ENCODE assay signal across 8 cellular contexts in the genomic region with DNA sequence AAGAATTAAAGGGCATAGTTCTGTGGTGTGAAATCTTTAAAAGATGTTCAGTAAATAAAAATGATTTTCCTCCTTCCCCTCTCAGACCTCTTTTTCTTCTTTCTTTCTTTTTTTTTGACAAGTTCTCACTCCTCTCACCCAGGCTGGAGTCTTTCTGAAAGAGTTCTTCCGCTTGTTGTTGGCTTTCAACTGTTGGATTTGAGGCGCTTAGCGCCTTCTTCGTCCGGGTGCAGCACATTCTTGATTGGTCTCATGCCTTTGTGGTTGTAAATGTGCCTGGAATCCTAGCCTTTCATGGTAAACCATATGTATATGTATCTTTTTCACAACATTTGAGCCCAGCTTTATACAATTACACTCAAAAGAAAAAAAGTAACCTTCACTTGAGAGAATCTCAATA. TPM values are rescaled to one million over a fixed set of nuclear protein-coding genes. Genes with fewer than 3 reads are reported as not detected.
A peak's percentile ranks its signal among the peaks of the same experiment; 100 is the strongest.
DNase-seq lines count a peak whose midpoint lies in the region; ATAC-seq and TF ChIP-seq lines count a peak whose summit lies in the region.

No MANE protein-coding gene starts in this region.

- intact Hi-C loops in A673 (cut with micrococcal nuclease; ENCODE audit: unreplicated experiment), result no loop called here

- H3K4ac ChIP-seq in mesenchymal stem cell (ENCODE audit: low read depth in 1 of 2, low read length in 2 of 2), result no peak overlapping the region

- 13% methylated on average over 2 of the region's 5 CpGs for WGBS in mesenchymal stem cell

- DNase-seq in A673 (ENCODE audit: low spot score) (peak; percentile 20), HL-60 (ENCODE audit: low read depth in 1 of 2, low spot score in 1 of 2) (peak; percentile 43 to 49), adipocyte (ENCODE audit: low read depth) (peak; percentile 28), mesenchymal stem cell (peak; percentile 31), NCI-H1092 treated with DMSO at 0.1 percent for 48 hours (lab: John Stamatoyannopoulos, UW) (no peak), amniotic stem cell (lab: John Stamatoyannopoulos, UW) (no peak)

- H2BK120ac ChIP-seq in mesenchymal stem cell (ENCODE audit: low read depth, low read length), result no peak overlapping the region

- no peaks in the 10 kb centered on the region for H3K36me3 ChIP-seq in A673 (ENCODE audit: insufficient read depth, low read length, poor library complexity, severe bottlenecking)
- peaks cover 5% of the 10 kb centered on the region for H3K36me3 ChIP-seq in adipocyte (ENCODE audit: control insufficient read depth, insufficient read depth, low read length, severe bottlenecking)
- H3K36me3 ChIP-seq in mesenchymal stem cell (ENCODE audit: control insufficient read depth in 1 of 2, insufficient read depth in 2 of 2, low read depth in 1 of 2, low read length in 2 of 2), result no peaks in the 10 kb centered on the region

- H3K4me1 ChIP-seq in A673 (ENCODE audit: insufficient read depth, low read length, poor library complexity, severe bottlenecking) (peaks cover 13% of the 10 kb centered on the region), adipocyte (ENCODE audit: control insufficient read depth, insufficient read depth, low read length) (peaks cover 8% of the 10 kb centered on the region), mesenchymal stem cell (ENCODE audit: control insufficient read depth, insufficient read depth, low read depth, low read length) (peaks cover 1% of the 10 kb centered on the region)

- H3K9me3 ChIP-seq in A673 (ENCODE audit: low read depth, low read length, poor library complexity, severe bottlenecking), result no peaks in the 10 kb centered on the region
- H3K9me3 ChIP-seq in adipocyte (ENCODE audit: control insufficient read depth, low read length), result no peaks in the 10 kb centered on the region
- H3K9me3 ChIP-seq in mesenchymal stem cell (ENCODE audit: control insufficient read depth, low read length), result no peaks in the 10 kb centered on the region

- H3K4me3 ChIP-seq in A673 (ENCODE audit: low read depth, low read length, poor library complexity, severe bottlenecking), result peak overlapping the region; percentile 75
- H3K4me3 ChIP-seq in HL-60 (replicated peaks; ENCODE audit: insufficient read depth, low read length), result peak overlapping the region; percentile 93
- H3K4me3 ChIP-seq in adipocyte (ENCODE audit: low read length), result peak overlapping the region; percentile 93
- peak overlapping the region in 1 of 2 experiments; percentile 97 for H3K4me3 ChIP-seq in mesenchymal stem cell (ENCODE audit: insufficient read depth in 1 of 2, low read depth in 1 of 2, low read length in 2 of 2)

- H3K23ac ChIP-seq in mesenchymal stem cell (ENCODE audit: low read length in 2 of 2), result no peak overlapping the region

- H3K14ac ChIP-seq in mesenchymal stem cell (ENCODE audit: low read length in 2 of 2), result no peak overlapping the region

- H3K27me3 ChIP-seq in A673 (replicated peaks; ENCODE audit: insufficient read depth, low read depth, low read length, poor library complexity) (no peaks in the 10 kb centered on the region), HL-60 (ENCODE audit: insufficient read depth, poor library complexity, severe bottlenecking) (no peaks in the 10 kb centered on the region), adipocyte (replicated peaks; ENCODE audit: control insufficient read depth, insufficient read depth, low read length) (no peaks in the 10 kb centered on the region), mesenchymal stem cell (ENCODE audit: control insufficient read depth in 1 of 2, insufficient read depth in 1 of 2, low read length in 2 of 2) (no peaks in the 10 kb centered on the region)

- H3K18ac ChIP-seq in mesenchymal stem cell (ENCODE audit: low read depth in 1 of 2, low read length in 2 of 2), result no peak overlapping the region

- BruUV-seq in A673 (replicated peaks; lab: Mats Ljungman, UMichigan), result no TSS peak

- H2BK15ac ChIP-seq in mesenchymal stem cell (ENCODE audit: low read depth, poor library complexity, severe bottlenecking), result no peak overlapping the region

- CTCF ChIA-PET in A673 (lab: Charles Lee), result no interaction called here

- H2AFZ ChIP-seq in mesenchymal stem cell (ENCODE audit: low read depth, low read length), result no peak overlapping the region

- no peak overlapping the region for H4K91ac ChIP-seq in mesenchymal stem cell (ENCODE audit: low read length)

- TF ChIP-seq CTCF in A673 (conservative IDR thresholded peaks at IDR 0.05; ENCODE audit: low read depth, low read length), result no peak
- no peak for TF ChIP-seq CTCF in HL-60 (IDR thresholded peaks at IDR 0.05; ENCODE audit: insufficient read depth, low read length)

- H3K9ac ChIP-seq in adipocyte (ENCODE audit: low read length) (peak overlapping the region; percentile 92), mesenchymal stem cell (ENCODE audit: low read length) (peak overlapping the region; percentile 96)

- H3K27ac ChIP-seq in A673 (ENCODE audit: low read depth, low read length, poor library complexity, severe bottlenecking) (peak overlapping the region; percentile 90), HL-60 (replicated peaks) (peak overlapping the region; percentile 86), mesenchymal stem cell (ENCODE audit: low read length, poor library complexity, severe bottlenecking) (no peak overlapping the region)

- H2AK5ac ChIP-seq in mesenchymal stem cell (ENCODE audit: low read length, severe bottlenecking), result no peak overlapping the region

- no peak overlapping the region for H2BK12ac ChIP-seq in mesenchymal stem cell (ENCODE audit: low read length in 2 of 2)

- H3K79me1 ChIP-seq in mesenchymal stem cell (replicated peaks; ENCODE audit: low read length, poor library complexity, severe bottlenecking), result peaks cover 15% of the 10 kb centered on the region

- ATAC-seq in HG03354 (IDR thresholded peaks at IDR 0.05; ENCODE audit: poor library complexity, severe bottlenecking, unreplicated experiment), result no peak
- ATAC-seq in GM19324 (IDR thresholded peaks at IDR 0.05; ENCODE audit: low FRiP score, unreplicated experiment), result no peak

- H2BK5ac ChIP-seq in mesenchymal stem cell (ENCODE audit: low read depth, low read length, poor library complexity, severe bottlenecking), result no peak overlapping the region

- H4K8ac ChIP-seq in mesenchymal stem cell (ENCODE audit: low read length), result no peak overlapping the region

- H3K4me2 ChIP-seq in mesenchymal stem cell (ENCODE audit: low read length, poor library complexity, severe bottlenecking), result peak overlapping the region; percentile 17

- POLR2A ChIA-PET in A673 (lab: Charles Lee; ENCODE audit: low non-redundant PET), result no interaction called here

RNA-seq across cellular contexts. Expression of a gene that starts 1.0 kb away (rescaled TPM):
- total RNA-seq in A673 (2021), result 5.4 and 6.3 TPM in 2 replicates
- 3.0 TPM for polyA plus RNA-seq in mesenchymal stem cell (2013, experiment 1 of 2)
- 3.0 TPM for polyA plus RNA-seq in mesenchymal stem cell (2013, experiment 2 of 2)

Comparison
In these comparisons a context has a peak if more than half of its experiments do, and no peak if none do; other contexts are left out.
1. DNase-seq: peak in A673 (single experiment), HL-60 (2 of 2), adipocyte (single experiment) and mesenchymal stem cell (single experiment); none in NCI-H1092 treated with DMSO at 0.1 percent for 48 hours (single experiment) and amniotic stem cell (single experiment).